8 cellular contexts compared by ENCODE assay signal in the genomic region with DNA sequence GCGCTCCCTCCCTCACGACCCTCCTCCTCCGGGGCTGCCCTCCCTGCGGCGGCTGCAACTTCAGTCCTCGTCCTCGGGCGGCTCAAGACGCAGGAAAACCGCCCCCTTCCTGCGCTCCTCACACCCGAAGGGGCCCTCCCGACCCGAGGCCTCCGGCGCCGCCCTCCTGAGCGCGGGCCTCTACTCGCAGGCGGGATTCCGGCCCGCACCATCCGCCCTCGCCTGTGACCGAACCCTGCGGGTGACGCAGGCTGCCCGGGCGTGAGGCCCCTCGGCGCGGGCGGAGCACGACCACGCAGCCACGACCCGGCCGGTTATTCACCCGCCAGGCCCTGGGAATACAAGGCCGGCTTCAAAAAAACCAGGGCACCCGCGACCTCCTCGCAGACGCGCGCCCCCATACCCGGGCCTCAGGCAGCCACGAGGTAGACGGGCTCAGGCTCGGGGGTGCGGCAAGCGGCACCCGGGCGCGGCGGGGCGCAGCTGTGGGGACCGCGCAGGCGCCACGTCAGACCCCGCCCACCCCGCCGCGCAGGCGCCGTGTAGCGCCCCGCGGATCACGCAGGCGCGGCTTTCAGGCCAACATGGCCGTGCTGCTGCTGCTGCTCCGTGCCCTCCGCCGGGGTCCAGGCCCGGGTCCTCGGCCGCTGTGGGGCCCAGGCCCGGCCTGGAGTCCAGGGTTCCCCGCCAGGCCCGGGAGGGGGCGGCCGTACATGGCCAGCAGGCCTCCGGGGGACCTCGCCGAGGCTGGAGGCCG. TPM values are rescaled to one million over a fixed set of nuclear protein-coding genes. Genes with fewer than 3 reads are reported as not detected.
DNase-seq lines count a peak whose midpoint lies in the region; ATAC-seq and TF ChIP-seq lines count a peak whose summit lies in the region.

A gene (plus strand): TSS at position 570 of the 757 bp plus-strand sequence. CDS start 15 bp downstream, at position 585.

- no peaks in the 10 kb centered on the region for H3K9me3 ChIP-seq in gastroesophageal sphincter

- H3K36me3 ChIP-seq in H7 (replicated peaks; ENCODE audit: control insufficient read depth, insufficient read depth, low read length) (peaks cover 16% of the 10 kb centered on the region), gastroesophageal sphincter (peaks cover 0 to 29% of the 10 kb centered on the region in 2 donors)

- DNase-seq in GDM1 (lab: John Stamatoyannopoulos, UW) (peak; percentile 89), H7 (peak; percentile 99), M059J (ENCODE audit: low read depth) (peak; percentile 80), SK-N-DZ (ENCODE audit: low spot score) (peak; percentile 87), nucleus accumbens (lab: John Stamatoyannopoulos, UW) (peak in 55 of 56 donors; percentile 31 to 88 (median 76)), substantia nigra (lab: John Stamatoyannopoulos, UW) (peak in 47 of 49 donors; percentile 35 to 90 (median 72))
- DNase-seq in activated naive CD4-positive, alpha-beta T cell treated with Interleukin-2 at 50 U/mL for 16 hours: peak; percentile 89

- WGBS in gastroesophageal sphincter (ENCODE audit: low coverage in 1 of 2), 2 donors: 0% methylated on average over 3 of the region's 90 CpGs; no CpG with 5 or more reads in 1 of the 2 donors

- H3K4me3 ChIP-seq in H7 (ENCODE audit: insufficient read depth, low read depth, low read length) (peak within 1 kb of the TSS; percentile 90), gastroesophageal sphincter (peak within 1 kb of the TSS; percentile 84 to 96)

- no peak for TF ChIP-seq EP300 in gastroesophageal sphincter (IDR thresholded peaks at IDR 0.05)

- H3K4me1 ChIP-seq in gastroesophageal sphincter: peaks cover 0 to 54% (median 27%) of the 10 kb centered on the region in 3 donors

- TF ChIP-seq CTCF in gastroesophageal sphincter (IDR thresholded peaks at IDR 0.05): no peak

- TF ChIP-seq POLR2A in gastroesophageal sphincter (IDR thresholded peaks at IDR 0.05): peak; percentile 91

- H3K27me3 ChIP-seq in H7 (ENCODE audit: control insufficient read depth, insufficient read depth, low read length) (peaks cover 6% of the 10 kb centered on the region; the same call in 1 of the 2 replicates), gastroesophageal sphincter (no peaks in the 10 kb centered on the region)

- H3K27ac ChIP-seq in gastroesophageal sphincter (peak within 1 kb of the TSS; percentile 70 to 99 (median 94)), substantia nigra (ENCODE audit: low read depth, low read length, poor library complexity, severe bottlenecking) (peak within 1 kb of the TSS; percentile 84)

- ATAC-seq in gastroesophageal sphincter: peak; percentile 94

RNA-seq across cellular contexts. Expression of the gene that starts here (rescaled TPM):
- 120 and 161 TPM in 2 replicates for total RNA-seq in H7 (2014; rRNA removed; shearing (Covaris generic))
- total RNA-seq in M059J (2014; rRNA removed; shearing (Covaris generic)): 69.6 and 77.5 TPM in 2 replicates
- polyA plus RNA-seq in SK-N-DZ (2014; cell fraction: cytosol; rRNA removed): 297 and 335 TPM in 2 replicates
- 713 and 807 TPM in 2 replicates for polyA plus RNA-seq in SK-N-DZ (2014; cell fraction: nucleus; rRNA removed)
- total RNA-seq in gastroesophageal sphincter: 100 to 1,000 TPM in 2 of 4 donors, 10 to 100 TPM in 2; 80.9 to 160 (median 98.2) TPM

Comparison
In these comparisons a context has a peak if more than half of its experiments do, and no peak if none do; other contexts are left out.
1. Peak in every context shown above with its lines: DNase-seq, ATAC-seq, H3K4me3 ChIP-seq and H3K27ac ChIP-seq.